8 cellular contexts compared by ENCODE assay signal in genomic region chr5:173329370-173330150, GRCh38. TPM values are rescaled to one million over a fixed set of nuclear protein-coding genes. Genes with fewer than 3 reads are reported as not detected.
A peak's percentile ranks its signal among the peaks of the same experiment; 100 is the strongest.
DNase-seq lines count a peak whose midpoint lies in the region; ATAC-seq and TF ChIP-seq lines count a peak whose summit lies in the region.

No MANE protein-coding gene starts in this region.

- peaks cover 35% of the 10 kb centered on the region for H3K4me1 Mint-ChIP-seq in activated T-cell treated with anti-CD3 and anti-CD28 coated beads, Interleukin-2, amount 50 U/mL, for 72 hours (ENCODE audit: low read depth)

- H3K4me3 Mint-ChIP-seq in activated T-cell treated with anti-CD3 and anti-CD28 coated beads, Interleukin-2, amount 50 U/mL, for 72 hours: peak overlapping the region; percentile 90

- POLR2A ChIA-PET in A673 (lab: Charles Lee; ENCODE audit: low non-redundant PET): no interaction called here

- intact Hi-C loops in A673 (cut with micrococcal nuclease; ENCODE audit: unreplicated experiment): loop anchor here (5.0 kb wide), 3 partner anchors 162 to 622 kb away; partner anchors contain the start of gene ATP6V0E1

- H3K9ac ChIP-seq in HUES6 (ENCODE audit: low read length) (peak overlapping the region; percentile 84), iPS-15b (ENCODE audit: low read depth, low read length) (peak overlapping the region; percentile 65)

- no TSS peak for BruUV-seq in A673 (replicated peaks; lab: Mats Ljungman, UMichigan)

- peaks cover 45% of the 10 kb centered on the region for H3K27me3 Mint-ChIP-seq in activated T-cell treated with anti-CD3 and anti-CD28 coated beads, Interleukin-2, amount 50 U/mL, for 72 hours (ENCODE audit: low read depth)

- H3K9me3 ChIP-seq in A673 (ENCODE audit: low read depth, low read length, poor library complexity, severe bottlenecking): no peaks in the 10 kb centered on the region
- no peaks in the 10 kb centered on the region for H3K9me3 ChIP-seq in HUES6 (ENCODE audit: control insufficient read depth, insufficient read depth, low read depth, low read length)
- H3K9me3 ChIP-seq in iPS-15b (ENCODE audit: control insufficient read depth, insufficient read depth, low read length): no peaks in the 10 kb centered on the region

- H3K4me3 ChIP-seq in A673 (ENCODE audit: low read depth, low read length, poor library complexity, severe bottlenecking) (peak overlapping the region; percentile 85), HUES6 (ENCODE audit: low read depth, low read length) (peak overlapping the region; percentile 77), iPS-15b (ENCODE audit: low read depth, low read length) (peak overlapping the region; percentile 81)

- peaks cover 20 to 41% of the 10 kb centered on the region in 2 donors for H3K36me3 Mint-ChIP-seq in activated T-cell treated with anti-CD3 and anti-CD28 coated beads, Interleukin-2, amount 50 U/mL, for 72 hours (ENCODE audit: insufficient read depth in 2 of 2)

- peak; percentile 24 for DNase-seq in A673 (ENCODE audit: low spot score)
- DNase-seq in activated T-cell treated with anti-CD3 and anti-CD28 coated beads, Interleukin-2, amount 50 U/mL, for 72 hours: peak; percentile 67 to 69
- peak; percentile 45 to 62 for DNase-seq in stimulated activated CD8-positive, alpha-beta memory T cell treated with anti-CD3 and anti-CD28 coated beads, Interleukin-2, amount 100 ng/mL, for 48 hours (ENCODE audit: low read depth in 2 of 2)
- no peak for DNase-seq in GDM1 (lab: John Stamatoyannopoulos, UW)
- no peak for DNase-seq in Ammon's horn (ENCODE audit: low spot score)

- peak; percentile 51 for ATAC-seq in GM18858 (IDR thresholded peaks at IDR 0.05; ENCODE audit: unreplicated experiment)
- ATAC-seq in activated T-cell treated with anti-CD3 and anti-CD28 coated beads, Interleukin-2, amount 50 U/mL, for 72 hours (replicated peaks in 1 of 2): peak; percentile 60 to 63

- H3K27ac ChIP-seq in A673 (ENCODE audit: low read depth, low read length, poor library complexity, severe bottlenecking): peak overlapping the region; percentile 71
- H3K27ac ChIP-seq in HUES6 (ENCODE audit: low read depth, low read length): peak overlapping the region; percentile 86

- H3K27ac Mint-ChIP-seq in activated T-cell treated with anti-CD3 and anti-CD28 coated beads, Interleukin-2, amount 50 U/mL, for 72 hours: peak overlapping the region; percentile 31

- H3K36me3 ChIP-seq in A673 (ENCODE audit: insufficient read depth, low read length, poor library complexity, severe bottlenecking): peaks cover 4% of the 10 kb centered on the region
- H3K36me3 ChIP-seq in HUES6 (ENCODE audit: control insufficient read depth, insufficient read depth, low read length): peaks cover 17% of the 10 kb centered on the region
- peaks cover 12% of the 10 kb centered on the region for H3K36me3 ChIP-seq in iPS-15b (ENCODE audit: control insufficient read depth, insufficient read depth, low read length)

- peaks cover 0 to 1% of the 10 kb centered on the region in 2 donors for H3K9me3 Mint-ChIP-seq in activated T-cell treated with anti-CD3 and anti-CD28 coated beads, Interleukin-2, amount 50 U/mL, for 72 hours

- H3K27me3 ChIP-seq in A673 (replicated peaks; ENCODE audit: insufficient read depth, low read depth, low read length, poor library complexity): no peaks in the 10 kb centered on the region
- peaks cover 67% of the 10 kb centered on the region for H3K27me3 ChIP-seq in HUES6 (ENCODE audit: control insufficient read depth, insufficient read depth, low read length)
- H3K27me3 ChIP-seq in iPS-15b (ENCODE audit: control insufficient read depth, insufficient read depth, low read length): peaks cover 23% of the 10 kb centered on the region

- CTCF ChIA-PET in A673 (lab: Charles Lee): interaction anchor here (5.4 kb wide), 1 partner anchor 36 kb away, joined by 70 read pairs; no protein-coding TSS in a partner anchor

- H3K4me1 ChIP-seq in A673 (ENCODE audit: insufficient read depth, low read length, poor library complexity, severe bottlenecking) (peaks cover 29% of the 10 kb centered on the region), HUES6 (ENCODE audit: control insufficient read depth, insufficient read depth, low read length) (peaks cover 33% of the 10 kb centered on the region), iPS-15b (ENCODE audit: control insufficient read depth, insufficient read depth, low read length) (peaks cover 13% of the 10 kb centered on the region)

- TF ChIP-seq CTCF in A673 (conservative IDR thresholded peaks at IDR 0.05; ENCODE audit: low read depth, low read length): 0 out of 2 replicates have a peak, but pooled peaks have one; percentile 8

RNA-seq across cellular contexts. Expression of gene STC2, which starts 1.3 kb away (rescaled TPM):
- 19.2 and 21.4 TPM in 2 replicates for total RNA-seq in A673 (2021)
- total RNA-seq in activated T-cell treated with anti-CD3 and anti-CD28 coated beads, Interleukin-2, amount 50 U/mL, for 72 hours: 10 to 100 TPM; 44.5 to 59.3 TPM

Comparison
In these comparisons a context has a peak if more than half of its experiments do, and no peak if none do; other contexts are left out.
1. DNase-seq: peak in A673 (single experiment), activated T-cell treated with anti-CD3 and anti-CD28 coated beads, Interleukin-2, amount 50 U/mL, for 72 hours (2 of 2) and stimulated activated CD8-positive, alpha-beta memory T cell treated with anti-CD3 and anti-CD28 coated beads, Interleukin-2, amount 100 ng/mL, for 48 hours (2 of 2); none in GDM1 (single experiment) and Ammon's horn (single experiment).
2. Peak in every context shown above with its lines, with median percentiles within 50 percentile points of each other: H3K4me3 ChIP-seq.